Comparison of ENCODE assay signal across 16 cellular contexts in the genomic region with DNA sequence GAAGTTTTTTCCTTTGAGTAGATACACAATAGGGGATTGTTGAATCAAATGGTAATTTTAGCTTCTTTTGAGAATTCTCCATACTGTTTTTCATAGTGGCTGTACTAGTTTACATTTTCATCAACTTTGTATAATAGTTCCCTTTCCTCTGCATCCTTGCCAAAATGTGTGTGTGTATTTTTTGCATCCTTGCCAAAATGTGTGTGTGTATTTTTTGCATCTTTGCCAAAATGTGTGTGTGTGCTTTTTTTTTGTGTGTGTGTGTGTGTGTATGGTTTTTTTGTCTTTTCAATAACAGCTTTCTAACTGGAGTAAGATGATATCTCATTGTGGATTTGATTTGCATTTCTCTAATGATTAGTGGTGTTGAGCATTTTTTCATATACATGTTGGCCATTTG.
A peak's percentile ranks its signal among the peaks of the same experiment; 100 is the strongest.
DNase-seq lines count a peak whose midpoint lies in the region; ATAC-seq, FAIRE-seq and TF ChIP-seq lines count a peak whose summit lies in the region.
"Had no signal": no experiment of that assay in that cellular context is flagged by ENCODE, and none has a peak within 500 bp of the region (broad histone marks: within the 10 kb centered on the region; RNA-seq: fewer than 3 reads in every experiment).

No MANE protein-coding gene starts in this region.

- H3K36me3 ChIP-seq in HEK293 (ENCODE audit: control insufficient read depth in 2 of 2, insufficient read depth in 1 of 2, low read length in 2 of 2) (no peaks in the 10 kb centered on the region), K562 (ENCODE audit: control insufficient read depth, insufficient read depth, low read length) (no peaks in the 10 kb centered on the region)
- H3K36me3 ChIP-seq: BLaER1 treated with 17β-estradiol and CSF1 and Interleukin-3, amounts not matched to agents 10 nM and 100 nM had no signal

- H4K20me1 ChIP-seq in K562 (replicated peaks; ENCODE audit: control insufficient read depth, insufficient read depth, low read length), result no peaks in the 10 kb centered on the region
- H4K20me1 ChIP-seq: BLaER1 treated with 17β-estradiol and CSF1 and Interleukin-3, amounts not matched to agents 10 nM and 100 nM had no signal

- peaks cover under 1% of the 10 kb centered on the region for H3K4me1 Mint-ChIP-seq in neural crest cell
- H3K4me1 Mint-ChIP-seq: CD4-positive, CD25-positive, alpha-beta regulatory T cell had no signal

- no peak overlapping the region for H2AFZ ChIP-seq in K562 (ENCODE audit: low read depth, low read length)

- in situ Hi-C loops in K562 (cut with MboI), result no loop called here

- H3K4me1 ChIP-seq in HEK293 (ENCODE audit: control insufficient read depth, insufficient read depth, low read length), result no peaks in the 10 kb centered on the region
- no peaks in the 10 kb centered on the region; a peak in 1 of 5 replicates for H3K4me1 ChIP-seq in K562 (replicated peaks in 1 of 2; ENCODE audit: control insufficient read depth in 2 of 2, insufficient read depth in 2 of 2, low read length in 2 of 2)

- TF ChIP-seq RAD21 in K562 (CRISPR knock-in tag; conservative IDR thresholded peaks at IDR 0.05 in 1 of 2, IDR thresholded peaks at IDR 0.05 in 1 of 2), result no peak

- no peak overlapping the region for H3K4me3 Mint-ChIP-seq in neural crest cell
- H3K4me3 Mint-ChIP-seq: CD4-positive, CD25-positive, alpha-beta regulatory T cell had no signal

- H3K4me3 ChIP-seq in HEK293 (ENCODE audit: low read depth, low read length), result no peak overlapping the region
- no peak overlapping the region for H3K4me3 ChIP-seq in K562
- H3K4me3 ChIP-seq: BLaER1 treated with 17β-estradiol and CSF1 and Interleukin-3, amounts not matched to agents 10 nM and 100 nM; GM12878 had no signal

- TF ChIP-seq EP300 in K562 (IDR thresholded peaks at IDR 0.05; ENCODE audit: low read length), result no peak

- H3K79me2 ChIP-seq in K562 (ENCODE audit: control insufficient read depth, insufficient read depth, low read length), result no peaks in the 10 kb centered on the region

- no peaks in the 10 kb centered on the region for H3K9me1 ChIP-seq in K562 (ENCODE audit: control insufficient read depth, insufficient read depth, low read length)

- peak; percentile 60 for FAIRE-seq in K562 (lab: Jason Lieb, UNC)
- no peak for FAIRE-seq in GM12892 (lab: Jason Lieb, UNC)
- FAIRE-seq: GM12878, GM19239 had no signal

- H3K4me2 ChIP-seq in K562 (ENCODE audit: insufficient read depth, low read length), result no peak overlapping the region
- H3K4me2 ChIP-seq: BLaER1 treated with 17β-estradiol and CSF1 and Interleukin-3, amounts not matched to agents 10 nM and 100 nM had no signal

- H3K27me3 Mint-ChIP-seq in neural crest cell (ENCODE audit: low read depth), result no peaks in the 10 kb centered on the region

- TF ChIP-seq POLR2A in K562 (conservative IDR thresholded peaks at IDR 0.05), result no peak
- TF ChIP-seq POLR2A in GM12892 (IDR thresholded peaks at IDR 0.05; ENCODE audit: low read depth, low read length), result no peak

- no peak for ATAC-seq in K562
- ATAC-seq in GM19035 (IDR thresholded peaks at IDR 0.05; ENCODE audit: unreplicated experiment), result no peak
- ATAC-seq: GM12878 had no signal

- H3K36me3 Mint-ChIP-seq in neural crest cell (ENCODE audit: low read depth), result peaks cover 4% of the 10 kb centered on the region

- peak overlapping the region; percentile 66 for H3K27ac Mint-ChIP-seq in neural crest cell (ENCODE audit: unreplicated experiment)
- H3K27ac Mint-ChIP-seq: CD4-positive, CD25-positive, alpha-beta regulatory T cell had no signal

- H3K27me3 ChIP-seq in K562 (ENCODE audit: control insufficient read depth in 2 of 2, insufficient read depth in 2 of 2, low read length in 2 of 2), result no peaks in the 10 kb centered on the region
- H3K27me3 ChIP-seq: BLaER1 treated with 17β-estradiol and CSF1 and Interleukin-3, amounts not matched to agents 10 nM and 100 nM had no signal

- DNase-seq in K562 (ENCODE audit: extremely low read depth in 1 of 4, low spot score in 3 of 4), result no peak
- DNase-seq in fibroblast of gingiva (ENCODE audit: low read depth), result peak; percentile 13
- DNase-seq in neural crest cell (ENCODE audit: low read depth, low spot score), result no peak
- no peak for DNase-seq in kidney tubule cell (ENCODE audit: low spot score)
- DNase-seq in GM12892 (ENCODE audit: insufficient read length), result no peak
- DNase-seq: ACHN; CD4-positive, CD25-positive, alpha-beta regulatory T cell; DMS 273 treated with DMSO at 0.1 percent for 48 hours; DMS79; HCEC 1CT had no signal

- H3K27ac ChIP-seq in HEK293 (ENCODE audit: extremely low read depth, low read depth, low read length) (no peak overlapping the region), K562 (ENCODE audit: extremely low read depth, low read depth, low read length) (no peak overlapping the region)
- H3K27ac ChIP-seq: BLaER1 treated with 17β-estradiol and CSF1 and Interleukin-3, amounts not matched to agents 10 nM and 100 nM; HL-60 had no signal

- CTCF ChIA-PET in HEK293 (lab: Yijun Ruan, JAX) (interaction anchor here (0.6 kb wide), 2 partner anchors 23 to 529 kb away, joined by 3 read pairs; no protein-coding TSS in a partner anchor), K562 (lab: Yijun Ruan, JAX; ENCODE audit: low intra/inter-chr PET ratio) (no interaction called here)

- POLR2A ChIA-PET in HEK293 (lab: Yijun Ruan, JAX), result interaction anchor here (0.7 kb wide), 1 partner anchor 57 kb away, joined by 3 read pairs; no protein-coding TSS in a partner anchor
- POLR2A ChIA-PET in K562 (lab: Yijun Ruan, JAX), result interaction anchor here (0.6 kb wide), 1 partner anchor 43 kb away, joined by 3 read pairs; no protein-coding TSS in a partner anchor

- peaks cover 5% of the 10 kb centered on the region for H3K9me3 Mint-ChIP-seq in neural crest cell

- TF ChIP-seq CTCF in HEK293 (tag by site-specific recombination; IDR thresholded peaks at IDR 0.05) (no peak), K562 (IDR thresholded peaks at IDR 0.05 in 2 of 3, conservative IDR thresholded peaks at IDR 0.05 in 1 of 3; ENCODE audit: insufficient read depth in 2 of 3, low read depth in 1 of 3, low read length in 3 of 3) (no peak), neural crest cell (conservative IDR thresholded peaks at IDR 0.05) (no peak)

- H3K9me3 ChIP-seq in HEK293 (ENCODE audit: control insufficient read depth, insufficient read depth, low read depth, low read length), result no peaks in the 10 kb centered on the region
- no peaks in the 10 kb centered on the region for H3K9me3 ChIP-seq in K562 (replicated peaks; ENCODE audit: control insufficient read depth, insufficient read depth, low read depth, low read length)

- intact Hi-C loops in K562 (cut with micrococcal nuclease), result no loop called here

- no TSS peak for BruUV-seq in K562 (replicated peaks; lab: Mats Ljungman, UMichigan)

- H3K9ac ChIP-seq in K562 (ENCODE audit: insufficient read depth in 1 of 2, low read depth in 2 of 2, low read length in 2 of 2), result no peak overlapping the region
- H3K9ac ChIP-seq: BLaER1 treated with 17β-estradiol and CSF1 and Interleukin-3, amounts not matched to agents 10 nM and 100 nM had no signal

TF ChIP-seq in HEK293, 187 proteins besides CTCF, POLR2A, EP300 and RAD21 (continues in another document):
- peak; percentile 68 for TF ChIP-seq ZSCAN4 (tag by site-specific recombination; IDR thresholded peaks at IDR 0.05)

TF ChIP-seq in K562, 482 proteins besides CTCF, POLR2A, EP300 and RAD21:
- TF ChIP-seq SMAD4 (CRISPR knock-in tag; conservative IDR thresholded peaks at IDR 0.05) (no peak), ZKSCAN8 (CRISPR knock-in tag; IDR thresholded peaks at IDR 0.05) (no peak), NR2F6 (CRISPR knock-in tag; IDR thresholded peaks at IDR 0.05) (no peak), CHD4 (IDR thresholded peaks at IDR 0.05; ENCODE audit: insufficient read depth, insufficient replicate concordance, low read depth, low read length, poor library complexity, severe bottlenecking) (no peak)
